Comparison of ENCODE assay signal across 8 cellular contexts in the genomic region with DNA sequence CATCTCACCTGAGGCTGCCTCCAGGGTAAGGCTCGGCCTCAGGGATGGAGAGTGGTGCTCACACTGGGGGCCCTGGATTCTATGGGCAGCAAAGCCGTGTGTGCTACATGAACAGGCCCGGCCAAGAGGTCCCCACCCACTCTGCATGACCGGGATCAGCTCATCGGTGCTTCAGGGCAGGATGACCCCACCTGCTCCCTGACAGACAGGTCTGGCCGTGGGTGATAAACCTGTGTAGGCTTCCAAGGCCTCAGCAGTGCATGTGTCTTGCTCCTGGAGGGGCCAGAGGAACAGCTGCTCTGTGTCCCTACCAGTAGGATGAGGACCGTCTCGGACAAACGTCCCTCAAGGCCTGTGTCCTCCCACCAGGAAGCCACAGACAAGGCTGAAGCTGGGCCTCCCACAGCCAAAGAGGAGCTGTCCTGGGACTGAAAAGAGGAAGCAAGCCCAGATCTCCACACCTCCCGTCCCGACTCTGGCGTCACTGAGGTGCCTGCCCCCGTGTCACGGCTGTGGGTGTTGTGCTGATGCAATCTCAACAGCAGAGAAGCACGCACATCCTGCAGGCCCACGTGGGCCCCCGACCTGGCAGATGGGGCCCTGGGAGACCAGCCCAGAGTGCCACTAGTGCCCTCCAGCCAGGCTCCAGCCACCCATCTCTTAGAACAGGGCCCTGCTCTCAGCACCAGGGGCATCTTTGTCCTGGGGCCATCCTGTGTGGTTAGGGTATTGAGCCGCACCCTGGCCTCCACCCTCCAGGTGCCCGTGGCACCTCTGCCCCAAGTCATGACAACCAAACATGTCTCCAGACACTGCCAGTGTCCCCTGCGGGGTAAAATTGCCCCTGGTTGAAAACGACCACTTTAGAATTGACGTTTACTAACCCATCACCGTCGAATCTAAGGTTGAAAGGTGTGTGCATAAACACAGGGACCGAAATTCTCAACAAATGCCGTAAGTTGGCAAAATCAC.
A peak's percentile ranks its signal among the peaks of the same experiment; 100 is the strongest.
DNase-seq lines count a peak whose midpoint lies in the region; ATAC-seq and TF ChIP-seq lines count a peak whose summit lies in the region.
"Not testable (repeated sequence)": the region's sequence is repeated elsewhere in the genome, so short reads cannot be mapped to it uniquely, and the experiment has no call there.

No MANE protein-coding gene starts in this region.

- WGBS in trophoblast cell (ENCODE audit: extremely low coverage, insufficient coverage, insufficient read length) = no CpG with 5 or more reads among the region's 26 CpGs

- H3K14ac ChIP-seq in trophoblast cell (ENCODE audit: low read length) = not testable (repeated sequence)

- peak overlapping the region; percentile 38 for H3K27ac Mint-ChIP-seq in activated T-cell treated with anti-CD3 and anti-CD28 coated beads, Interleukin-2, amount 50 U/mL, for 72 hours

- H2AFZ ChIP-seq in DND-41 (ENCODE audit: low read depth, low read length); trophoblast cell (ENCODE audit: insufficient read depth, low read length, poor library complexity): not testable (repeated sequence)

- not testable (repeated sequence) for H3K23ac ChIP-seq in trophoblast cell (ENCODE audit: low read length)

- H3K4me2 ChIP-seq in DND-41 (ENCODE audit: insufficient read depth, low read length); trophoblast cell (ENCODE audit: low read length): not testable (repeated sequence)

- not testable (repeated sequence) for H3K9me3 ChIP-seq in DND-41 (ENCODE audit: insufficient read depth, low read length, severe bottlenecking); trophoblast cell (ENCODE audit: insufficient read depth, low read depth, low read length)

- not testable (repeated sequence) for TF ChIP-seq CTCF in DND-41 (IDR thresholded peaks at IDR 0.05; ENCODE audit: borderline replicate concordance, extremely low read depth, low read length, poor library complexity, severe bottlenecking)

- not testable (repeated sequence) for H4K91ac ChIP-seq in trophoblast cell (ENCODE audit: low read depth, low read length)

- not testable (repeated sequence) for H4K12ac ChIP-seq in trophoblast cell (ENCODE audit: low read depth, low read length)

- peak; percentile 52 for DNase-seq in DND-41
- DNase-seq in T-helper 22 cell (ENCODE audit: low read depth) = peak; percentile 35
- peak; percentile 82 to 83 for DNase-seq in activated T-cell treated with anti-CD3 and anti-CD28 coated beads, Interleukin-2, amount 50 U/mL, for 72 hours
- DNase-seq in globus pallidus (ENCODE audit: low spot score) = peak; percentile 1
- DNase-seq in trophoblast cell = peak; percentile 18 to 20
- DNase-seq in stimulated activated CD8-positive, alpha-beta memory T cell treated with anti-CD3 and anti-CD28 coated beads, Interleukin-4, amount 100 ng/mL, for 24 hours (ENCODE audit: low read depth) = peak; percentile 61

- H3K4me3 Mint-ChIP-seq in activated T-cell treated with anti-CD3 and anti-CD28 coated beads, Interleukin-2, amount 50 U/mL, for 72 hours = not testable (repeated sequence)

- not testable (repeated sequence) for H3K9ac ChIP-seq in DND-41 (ENCODE audit: low read depth, low read length); trophoblast cell (ENCODE audit: low read length)

- not testable (repeated sequence) for H3K27me3 ChIP-seq in DND-41 (ENCODE audit: insufficient read depth, low read length, poor library complexity); trophoblast cell (ENCODE audit: insufficient read depth, low read length)

- H3K18ac ChIP-seq in trophoblast cell (ENCODE audit: low read length) = not testable (repeated sequence)

- H3K27ac ChIP-seq in DND-41 (ENCODE audit: low read length); trophoblast cell (ENCODE audit: low read depth, low read length): not testable (repeated sequence)

- not testable (repeated sequence) for H3K4ac ChIP-seq in trophoblast cell (ENCODE audit: low read depth, low read length)

- H3K79me2 ChIP-seq in DND-41 (ENCODE audit: insufficient read depth, low read length); trophoblast cell (ENCODE audit: control insufficient read depth, insufficient read depth, low read length, poor library complexity): not testable (repeated sequence)

- peak; percentile 72 for ATAC-seq in DND-41 (ENCODE audit: insufficient read depth, low read depth)
- ATAC-seq in GM21447 (IDR thresholded peaks at IDR 0.05; ENCODE audit: unreplicated experiment) = peak; percentile 91
- ATAC-seq in HG03103 (IDR thresholded peaks at IDR 0.05; ENCODE audit: low read depth, unreplicated experiment) = peak; percentile 74
- peak; percentile 97 to 100 for ATAC-seq in activated T-cell treated with anti-CD3 and anti-CD28 coated beads, Interleukin-2, amount 50 U/mL, for 72 hours (replicated peaks in 1 of 2)

- not testable (repeated sequence) for H2AK5ac ChIP-seq in trophoblast cell (ENCODE audit: low read length)

- H4K20me1 ChIP-seq in DND-41 (ENCODE audit: insufficient read depth, low read length) = not testable (repeated sequence)

- H3K4me1 Mint-ChIP-seq in activated T-cell treated with anti-CD3 and anti-CD28 coated beads, Interleukin-2, amount 50 U/mL, for 72 hours (ENCODE audit: low read depth) = not testable (repeated sequence)

- H3K79me1 ChIP-seq in trophoblast cell (ENCODE audit: low read length) = not testable (repeated sequence)

- not testable (repeated sequence) for H2BK12ac ChIP-seq in trophoblast cell (ENCODE audit: low read length)

- not testable (repeated sequence) for H3K9me3 Mint-ChIP-seq in activated T-cell treated with anti-CD3 and anti-CD28 coated beads, Interleukin-2, amount 50 U/mL, for 72 hours

- not testable (repeated sequence) for H3K27me3 Mint-ChIP-seq in activated T-cell treated with anti-CD3 and anti-CD28 coated beads, Interleukin-2, amount 50 U/mL, for 72 hours (ENCODE audit: low read depth)

- not testable (repeated sequence) for H2BK120ac ChIP-seq in trophoblast cell (ENCODE audit: insufficient read depth, low read length, poor library complexity)

- not testable (repeated sequence) for H2BK5ac ChIP-seq in trophoblast cell (ENCODE audit: low read depth, low read length, poor library complexity)

- H3K4me3 ChIP-seq in DND-41 (ENCODE audit: low read depth in 1 of 2, low read length in 2 of 2); trophoblast cell (ENCODE audit: low read depth, low read length): not testable (repeated sequence)

- not testable (repeated sequence) for H3K36me3 Mint-ChIP-seq in activated T-cell treated with anti-CD3 and anti-CD28 coated beads, Interleukin-2, amount 50 U/mL, for 72 hours (ENCODE audit: insufficient read depth in 2 of 2)

- not testable (repeated sequence) for H3K4me1 ChIP-seq in DND-41 (ENCODE audit: insufficient read depth, low read length); trophoblast cell (ENCODE audit: control insufficient read depth in 1 of 2, insufficient read depth in 2 of 2, low read length in 2 of 2)

- not testable (repeated sequence) for H4K8ac ChIP-seq in trophoblast cell (ENCODE audit: low read depth, low read length)

- not testable (repeated sequence) for H3K36me3 ChIP-seq in DND-41 (ENCODE audit: insufficient read depth, low read length); trophoblast cell (ENCODE audit: control insufficient read depth in 1 of 2, insufficient read depth in 2 of 2, low read length in 2 of 2)

Comparison
In these comparisons a context has a peak if more than half of its experiments do, and no peak if none do; other contexts are left out.
1. DNase-seq: peak in every context shown above with its lines; median percentile 82 in activated T-cell treated with anti-CD3 and anti-CD28 coated beads, Interleukin-2, amount 50 U/mL, for 72 hours; 61 in stimulated activated CD8-positive, alpha-beta memory T cell treated with anti-CD3 and anti-CD28 coated beads, Interleukin-4, amount 100 ng/mL, for 24 hours; 52 in DND-41; 35 in T-helper 22 cell; 19 in trophoblast cell; 1 in globus pallidus.